In genomic region chrX:40012800-40013682, GRCh38 we compare ENCODE assay signal across 8 cellular contexts.
DNase-seq lines count a peak whose midpoint lies in the region; ATAC-seq and TF ChIP-seq lines count a peak whose summit lies in the region.

No MANE protein-coding gene starts in this region.

- TF ChIP-seq CTCF in KMS-11 (conservative IDR thresholded peaks at IDR 0.05; ENCODE audit: low read depth, low read length), result no peak
- TF ChIP-seq CTCF in lower lobe of right lung (IDR thresholded peaks at IDR 0.05), result no peak

- ATAC-seq in GM19438 (IDR thresholded peaks at IDR 0.05; ENCODE audit: low read depth, unreplicated experiment), result peak; percentile 42
- ATAC-seq in T-cell (replicated peaks in 1 of 4), result peak; percentile 32 to 41 (median 36)
- peak; percentile 61 to 74 for ATAC-seq in lower lobe of right lung
- no peak for ATAC-seq in HG03469 (IDR thresholded peaks at IDR 0.05; ENCODE audit: unreplicated experiment)

- H3K9ac ChIP-seq in KMS-11 (peak overlapping the region; percentile 92), stomach smooth muscle (ENCODE audit: low read length in 2 of 2) (peak overlapping the region; percentile 47 to 60)

- H3K9me3 ChIP-seq in lower lobe of right lung, result no peaks in the 10 kb centered on the region
- no peaks in the 10 kb centered on the region for H3K9me3 ChIP-seq in stomach smooth muscle (ENCODE audit: control insufficient read depth in 2 of 2, low read length in 2 of 2)

- H2AFZ ChIP-seq in KMS-11 (ENCODE audit: low read depth), result peak overlapping the region; percentile 64

- H4K20me1 ChIP-seq in KMS-11 (ENCODE audit: insufficient read depth), result no peaks in the 10 kb centered on the region

- H3K27me3 ChIP-seq in KMS-11 (ENCODE audit: insufficient read depth, low read depth) (no peaks in the 10 kb centered on the region), lower lobe of right lung (ENCODE audit: low read depth) (no peaks in the 10 kb centered on the region), stomach smooth muscle (ENCODE audit: control insufficient read depth in 1 of 2, insufficient read depth in 2 of 2, low read length in 2 of 2) (peaks cover 0 to 23% of the 10 kb centered on the region in 2 donors)

- H3K27ac Mint-ChIP-seq in T-cell, result no peak overlapping the region

- in situ Hi-C loops in Caki2 (cut with HindIII; ENCODE audit: low pct_unique_long_range_greater_than_20kb, low sequenced_read_pairs), result no loop called here

- intact Hi-C loops in lower lobe of right lung (cut with DNase I), result no loop called here

- peaks cover 0 to 3% (median 2%) of the 10 kb centered on the region in 3 donors for H3K9me3 Mint-ChIP-seq in T-cell

- H3K4me2 ChIP-seq in KMS-11, result peak overlapping the region; percentile 76

- peaks cover 25 to 29% (median 26%) of the 10 kb centered on the region in 3 donors for H3K4me1 Mint-ChIP-seq in T-cell

- no peaks in the 10 kb centered on the region for H3K79me2 ChIP-seq in KMS-11 (ENCODE audit: insufficient read depth, low read depth)

- CTCF ChIA-PET in T-cell (lab: Charles Lee), result no interaction called here

- H3K27ac ChIP-seq in KMS-11 (peak overlapping the region; percentile 97), lower lobe of right lung (peak overlapping the region; percentile 88), stomach smooth muscle (ENCODE audit: low read length) (peak overlapping the region; percentile 71)

- no peaks in the 10 kb centered on the region for H3K36me3 Mint-ChIP-seq in T-cell

- H3K27me3 Mint-ChIP-seq in T-cell, result peaks cover 18 to 21% of the 10 kb centered on the region in 2 donors

- DNase-seq in Caki2 (ENCODE audit: low read depth) (peak; percentile 63), T-cell (peak in 5 of 34 experiments; percentile 16 to 25 (median 24)), cortex of kidney (lab: John Stamatoyannopoulos, UW) (peak; percentile 4), lower lobe of right lung (peak; percentile 56)

- H3K36me3 ChIP-seq in KMS-11 (ENCODE audit: insufficient read depth), result no peaks in the 10 kb centered on the region
- H3K36me3 ChIP-seq in lower lobe of right lung, result no peaks in the 10 kb centered on the region
- H3K36me3 ChIP-seq in stomach smooth muscle (ENCODE audit: control insufficient read depth in 2 of 2, insufficient read depth in 2 of 2, low read length in 2 of 2), result no peaks in the 10 kb centered on the region

- H3K4me3 ChIP-seq in KMS-11 (IDR thresholded peaks at IDR 0.05; ENCODE audit: insufficient read depth, low read depth, low read length) (no peak overlapping the region), lower lobe of right lung (peak overlapping the region; percentile 59), stomach smooth muscle (ENCODE audit: low read length in 2 of 2) (peak overlapping the region; percentile 43 to 70)

- H3K4me3 Mint-ChIP-seq in T-cell, result peak overlapping the region; percentile 66 to 73 (median 71)

- POLR2A ChIA-PET in T-cell (lab: Charles Lee), result interaction anchor here in 1 of 2 donors (0.5 kb wide), 1 partner anchor 1131 kb away, joined by 6 read pairs; no protein-coding TSS in a partner anchor

- no peaks in the 10 kb centered on the region for H3K4me1 ChIP-seq in KMS-11 (ENCODE audit: low read depth, poor library complexity, severe bottlenecking)
- H3K4me1 ChIP-seq in lower lobe of right lung, result peaks cover 7% of the 10 kb centered on the region
- H3K4me1 ChIP-seq in stomach smooth muscle (ENCODE audit: control insufficient read depth, insufficient read depth, low read length), result peaks cover 41% of the 10 kb centered on the region
